ENCODE assay signal across 8 cellular contexts in the genomic region with DNA sequence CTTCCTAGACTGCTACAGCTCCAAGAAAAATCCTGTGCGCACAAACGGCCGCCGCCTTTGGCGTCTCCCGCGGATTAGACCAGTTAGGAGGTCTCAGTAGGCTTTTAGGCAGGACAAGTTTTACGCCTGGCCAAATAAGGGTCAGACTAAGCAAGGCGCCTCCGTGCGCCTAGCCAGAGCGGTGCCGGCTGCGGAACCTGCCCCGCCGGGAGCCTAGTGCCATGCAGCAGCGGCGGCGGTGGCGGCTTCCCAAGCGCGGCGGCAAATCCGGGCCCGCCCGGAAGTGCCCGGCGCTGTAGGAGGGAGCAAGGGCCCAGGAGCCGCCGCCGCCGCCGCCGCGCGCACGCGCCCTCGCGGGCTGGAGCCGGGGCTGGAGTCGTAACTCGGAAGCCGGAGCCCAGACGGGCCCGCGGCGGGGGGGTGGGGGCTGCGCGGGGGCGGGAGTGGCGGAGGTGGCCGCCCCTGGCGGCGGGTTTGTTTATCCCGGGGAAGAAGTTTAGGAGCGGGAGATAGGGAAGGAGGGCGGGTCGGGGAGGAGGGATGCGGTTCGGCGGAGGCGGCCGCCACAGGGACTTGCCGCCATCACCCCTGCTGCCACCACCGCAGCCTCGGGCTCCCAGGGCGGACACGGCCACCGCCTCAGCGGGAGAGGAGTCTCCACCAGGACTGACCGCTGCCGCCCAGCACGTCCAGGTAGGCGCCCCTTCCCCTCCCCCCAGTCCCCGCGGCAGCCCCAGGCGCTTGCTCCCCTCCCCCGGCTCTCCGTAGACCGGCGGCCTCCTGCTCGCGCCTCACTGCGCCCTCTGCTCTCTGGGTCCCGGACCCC.
A peak's percentile ranks its signal among the peaks of the same experiment; 100 is the strongest.
DNase-seq lines count a peak whose midpoint lies in the region; ATAC-seq lines count a peak whose summit lies in the region.

A gene (plus strand): TSS at position 344 of the 826 bp plus-strand sequence. CDS start 48,447 bp downstream, outside the sequence.

- peak within 1 kb of the TSS; percentile 89 for H3K27ac ChIP-seq in caudate nucleus (ENCODE audit: low read depth, low read length)

- ATAC-seq in GM18873 (IDR thresholded peaks at IDR 0.05; ENCODE audit: low FRiP score, unreplicated experiment) (peak; percentile 61), HG03135 (IDR thresholded peaks at IDR 0.05; ENCODE audit: unreplicated experiment) (peak; percentile 70)

- DNase-seq in AG08396 (ENCODE audit: low spot score): peak; percentile 99
- DNase-seq in NCI-H2227 (lab: John Stamatoyannopoulos, UW; ENCODE audit: unreplicated experiment): peak; percentile 96
- peak; percentile 70 to 79 (median 73) for DNase-seq in activated CD4-positive, CD25-positive, alpha-beta regulatory T cell (lab: John Stamatoyannopoulos, UW)
- peak in 60 of 61 donors; percentile 36 to 93 (median 80) for DNase-seq in caudate nucleus (lab: John Stamatoyannopoulos, UW)
- DNase-seq in islet precursor cell: peak; percentile 98
- peak; percentile 68 to 81 (median 71) for DNase-seq in stimulated activated CD4-positive, alpha-beta T cell treated with anti-CD3 and anti-CD28 coated beads, Interleukin-12 subunit alpha, Interleukin-12 subunit beta, amount 100 ng/mL, for 48 hours (ENCODE audit: low read depth in 2 of 3, low spot score in 1 of 3)

Comparison
In these comparisons a context has a peak if more than half of its experiments do, and no peak if none do; other contexts are left out.
1. Peak in every context shown above with its lines: DNase-seq, ATAC-seq and H3K27ac ChIP-seq.